In genomic region chr15:94445529-94446160, GRCh38 we compare ENCODE assay signal across 16 cellular contexts.
"Had no signal": no experiment of that assay in that cellular context is flagged by ENCODE, and none has a peak within 500 bp of the region (broad histone marks: within the 10 kb centered on the region; RNA-seq: fewer than 3 reads in every experiment).

No MANE protein-coding gene starts in this region.

- H3K9me3 ChIP-seq: heart right ventricle, left ventricle myocardium inferior, tibial artery had no signal

- ATAC-seq: activated T-cell treated with anti-CD3 and anti-CD28 coated beads, Interleukin-2, amount 50 U/mL, for 4 hours; heart right ventricle; naive thymus-derived CD4-positive, alpha-beta T cell; stimulated activated naive CD8-positive, alpha-beta T cell treated with anti-CD3 and anti-CD28 coated beads, Interleukin-15, Interleukin-2, amounts not matched to agents 100 U/mL and 50 U/mL, for 24 hours had no signal

- H3K4me1 ChIP-seq: heart right ventricle, left ventricle myocardium inferior, tibial artery had no signal

- H3K27ac ChIP-seq: heart right ventricle, left ventricle myocardium inferior, tibial artery had no signal

- H3K27ac Mint-ChIP-seq: activated naive CD4-positive, alpha-beta T cell treated with anti-CD3 and anti-CD28 coated beads for 36 hours; activated naive CD8-positive, alpha-beta T cell treated with anti-CD3 and anti-CD28 coated beads, Interleukin-2, amount 10 ng/mL, durations not matched to agents 7 days and 5 days; naive thymus-derived CD4-positive, alpha-beta T cell; progenitor cell of endocrine pancreas had no signal

- H3K9me3 Mint-ChIP-seq: activated naive CD4-positive, alpha-beta T cell treated with anti-CD3 and anti-CD28 coated beads for 36 hours; activated naive CD8-positive, alpha-beta T cell treated with anti-CD3 and anti-CD28 coated beads, Interleukin-2, amount 10 ng/mL, durations not matched to agents 7 days and 5 days; activated T-cell treated with anti-CD3 and anti-CD28 coated beads, Interleukin-2, amount 50 U/mL, for 4 hours had no signal

- H3K4me3 ChIP-seq: heart right ventricle, left ventricle myocardium inferior, tibial artery had no signal

- FAIRE-seq: urothelium cell line had no signal

- H3K27me3 ChIP-seq: tibial artery had no signal

- DNase-seq: activated CD4-positive, alpha-beta T cell treated with anti-CD3 and anti-CD28 coated beads for 1 hour; activated CD8-positive, alpha-beta memory T cell treated with anti-CD3 and anti-CD28 coated beads for 24 hours; activated CD8-positive, alpha-beta memory T cell treated with anti-CD3 and anti-CD28 coated beads, Interleukin-2, amount 50 U/mL, for 4 hours; activated effector memory CD4-positive, alpha-beta T cell treated with Interleukin-2 at 50 U/mL for 16 hours; activated naive CD4-positive, alpha-beta T cell treated with anti-CD3 and anti-CD28 coated beads for 36 hours; activated naive CD8-positive, alpha-beta T cell treated with anti-CD3 and anti-CD28 coated beads, Interleukin-2, amount 10 ng/mL, durations not matched to agents 7 days and 5 days; activated T-cell treated with anti-CD3 and anti-CD28 coated beads, Interleukin-2, amount 50 U/mL, for 4 hours; heart right ventricle; left ventricle myocardium inferior; naive thymus-derived CD4-positive, alpha-beta T cell; stimulated activated CD4-positive, alpha-beta T cell treated with anti-CD3 and anti-CD28 coated beads, Interleukin-4, amount 100 ng/mL, for 4 hours; stimulated activated naive CD8-positive, alpha-beta T cell treated with anti-CD3 and anti-CD28 coated beads, Interleukin-15, Interleukin-2, amounts not matched to agents 100 U/mL and 50 U/mL, for 24 hours; T-helper 9 cell; tibial artery had no signal

- H3K4me3 Mint-ChIP-seq: activated naive CD4-positive, alpha-beta T cell treated with anti-CD3 and anti-CD28 coated beads for 36 hours; activated naive CD8-positive, alpha-beta T cell treated with anti-CD3 and anti-CD28 coated beads, Interleukin-2, amount 10 ng/mL, durations not matched to agents 7 days and 5 days; activated T-cell treated with anti-CD3 and anti-CD28 coated beads, Interleukin-2, amount 50 U/mL, for 4 hours; naive thymus-derived CD4-positive, alpha-beta T cell had no signal

- H3K27me3 Mint-ChIP-seq: activated naive CD8-positive, alpha-beta T cell treated with anti-CD3 and anti-CD28 coated beads, Interleukin-2, amount 10 ng/mL, durations not matched to agents 7 days and 5 days; naive thymus-derived CD4-positive, alpha-beta T cell; progenitor cell of endocrine pancreas had no signal

- H3K4me1 Mint-ChIP-seq: activated naive CD8-positive, alpha-beta T cell treated with anti-CD3 and anti-CD28 coated beads, Interleukin-2, amount 10 ng/mL, durations not matched to agents 7 days and 5 days; naive thymus-derived CD4-positive, alpha-beta T cell had no signal

- H3K36me3 ChIP-seq: left ventricle myocardium inferior, tibial artery had no signal
